ENCODE assay signal across 26 cellular contexts in genomic region chrX:750263-750662, GRCh38.
DNase-seq lines count a peak whose midpoint lies in the region; ATAC-seq and TF ChIP-seq lines count a peak whose summit lies in the region.
"Had no signal": no experiment of that assay in that cellular context is flagged by ENCODE, and none has a peak within 500 bp of the region (broad histone marks: within the 10 kb centered on the region; RNA-seq: fewer than 3 reads in every experiment).

No MANE protein-coding gene starts in this region.

- no peaks in the 10 kb centered on the region for H3K36me3 ChIP-seq in GM23338 (ENCODE audit: insufficient read depth)
- H3K36me3 ChIP-seq: BE2C had no signal

- H3K36me3 Mint-ChIP-seq in activated CD4-positive, alpha-beta T cell treated with anti-CD3 and anti-CD28 coated beads for 36 hours (ENCODE audit: low read depth), result no peaks in the 10 kb centered on the region
- peaks cover 34% of the 10 kb centered on the region for H3K36me3 Mint-ChIP-seq in GM23338 (ENCODE audit: low read depth)
- H3K36me3 Mint-ChIP-seq: CD14-positive monocyte had no signal

- H3F3A ChIP-seq in GM23338 (replicated peaks; ENCODE audit: low read depth), result no peaks in the 10 kb centered on the region

- no peaks in the 10 kb centered on the region for H4K20me1 ChIP-seq in GM23338 (replicated peaks; ENCODE audit: insufficient read depth)

- peak; percentile 36 for ATAC-seq in activated CD4-positive, alpha-beta T cell treated with anti-CD3 and anti-CD28 coated beads for 36 hours
- ATAC-seq in GM23338, result no peak

- no peak overlapping the region for H3K27ac Mint-ChIP-seq in activated CD4-positive, alpha-beta T cell treated with anti-CD3 and anti-CD28 coated beads for 36 hours
- H3K27ac Mint-ChIP-seq in GM23338, result no peak overlapping the region
- H3K27ac Mint-ChIP-seq: CD14-positive monocyte; CD8-positive, alpha-beta memory T cell had no signal

- no peaks in the 10 kb centered on the region for H3K4me1 ChIP-seq in GM23338 (ENCODE audit: insufficient read depth)
- H3K4me1 ChIP-seq: BE2C had no signal

- no peaks in the 10 kb centered on the region for H3K79me2 ChIP-seq in GM23338 (replicated peaks; ENCODE audit: insufficient read depth)

- TF ChIP-seq CTCF in GM23338 (conservative IDR thresholded peaks at IDR 0.05; ENCODE audit: low read depth in 2 of 2), result no peak

- H3K27ac ChIP-seq in GM23338 (ENCODE audit: low read depth), result no peak overlapping the region
- H3K27ac ChIP-seq: KMS-11, RWPE1 had no signal

- POLR2A ChIA-PET in activated CD4-positive, alpha-beta T cell treated with anti-CD3 and anti-CD28 coated beads for 36 hours (lab: Charles Lee), result no interaction called here

- CTCF ChIA-PET in activated CD4-positive, alpha-beta T cell treated with anti-CD3 and anti-CD28 coated beads for 36 hours (lab: Charles Lee), result no interaction called here

- no peaks in the 10 kb centered on the region for H3K9me3 Mint-ChIP-seq in activated CD4-positive, alpha-beta T cell treated with anti-CD3 and anti-CD28 coated beads for 36 hours (ENCODE audit: low read depth)
- H3K9me3 Mint-ChIP-seq in GM23338, result peaks cover 91% of the 10 kb centered on the region

- DNase-seq in activated CD4-positive, alpha-beta T cell treated with anti-CD3 and anti-CD28 coated beads for 36 hours, result peak; percentile 15
- DNase-seq in activated CD4-positive, alpha-beta T cell treated with anti-CD3 and anti-CD28 coated beads for 48 hours, result no peak
- DNase-seq in GM23338 (ENCODE audit: low spot score), result no peak
- peak; percentile 16 for DNase-seq in RPMI8226
- DNase-seq in mesenteric fat pad (ENCODE audit: low spot score), result peak; percentile 9
- DNase-seq in cerebellar cortex (ENCODE audit: low spot score), result no peak
- no peak for DNase-seq in NCI-H1092 treated with DMSO at 0.1 percent for 48 hours (lab: John Stamatoyannopoulos, UW)
- DNase-seq in NOMO-1 treated with DMSO at 0.1 percent for 48 hours (lab: John Stamatoyannopoulos, UW; ENCODE audit: unreplicated experiment), result no peak
- DNase-seq: 8988T; ACHN; BE2C; CD8-positive, alpha-beta memory T cell; DMS 273 treated with DMSO at 0.1 percent for 48 hours; DMS79; EL; GDM1; MM.1S; NCI-H1105 treated with DMSO at 0.1 percent for 48 hours; NCI-H2029; NCI-H446 treated with DMSO at 0.1 percent for 48 hours; NCI-H526; NCI-H82; SHP77 treated with DMSO at 0.1 percent for 48 hours had no signal

- H3K4me3 ChIP-seq in GM23338, result no peak overlapping the region

- no peak overlapping the region for H3K4me2 ChIP-seq in GM23338
- H3K4me2 ChIP-seq: KMS-11 had no signal

- intact Hi-C loops in activated CD4-positive, alpha-beta T cell treated with anti-CD3 and anti-CD28 coated beads for 36 hours (cut with DNase I, micrococcal nuclease), result no loop called here

- 0 out of 2 replicates have a peak overlapping the region, but pooled peaks have one; percentile 74 for H2AFZ ChIP-seq in GM23338

- H3K27me3 Mint-ChIP-seq in activated CD4-positive, alpha-beta T cell treated with anti-CD3 and anti-CD28 coated beads for 36 hours, result peaks cover 3% of the 10 kb centered on the region
- peaks cover 2% of the 10 kb centered on the region for H3K27me3 Mint-ChIP-seq in GM23338 (ENCODE audit: insufficient read depth, low read depth, poor library complexity)

- no peaks in the 10 kb centered on the region for H3K27me3 ChIP-seq in GM23338 (ENCODE audit: insufficient read depth)
- H3K27me3 ChIP-seq: BE2C had no signal

- no peak overlapping the region for H3K4me3 Mint-ChIP-seq in activated CD4-positive, alpha-beta T cell treated with anti-CD3 and anti-CD28 coated beads for 36 hours
- H3K4me3 Mint-ChIP-seq in GM23338, result no peak overlapping the region
- H3K4me3 Mint-ChIP-seq: CD14-positive monocyte; CD8-positive, alpha-beta memory T cell had no signal

- H3K9me2 ChIP-seq in GM23338 (ENCODE audit: insufficient read depth), result no peaks in the 10 kb centered on the region

- H3K4me1 Mint-ChIP-seq in activated CD4-positive, alpha-beta T cell treated with anti-CD3 and anti-CD28 coated beads for 36 hours, result no peaks in the 10 kb centered on the region
- H3K4me1 Mint-ChIP-seq in GM23338, result no peaks in the 10 kb centered on the region
- H3K4me1 Mint-ChIP-seq: CD14-positive monocyte; CD8-positive, alpha-beta memory T cell had no signal

TF ChIP-seq in GM23338, 12 proteins besides CTCF, POLR2A, EP300 and RAD21 (continues in another document):
- no peak for TF ChIP-seq NANOG (IDR thresholded peaks at IDR 0.05; ENCODE audit: borderline replicate concordance)
- no peak for TF ChIP-seq EZH2 (IDR thresholded peaks at IDR 0.05; ENCODE audit: low read depth, unreplicated experiment)
- no peak for TF ChIP-seq ZNF114 (CRISPR knock-in tag; IDR thresholded peaks at IDR 0.05)
- TF ChIP-seq JUNB (IDR thresholded peaks at IDR 0.05; ENCODE audit: unreplicated experiment), result no peak
- TF ChIP-seq REST (IDR thresholded peaks at IDR 0.05; ENCODE audit: unreplicated experiment), result no peak
- TF ChIP-seq STAT1 (IDR thresholded peaks at IDR 0.05; ENCODE audit: unreplicated experiment), result no peak
- no peak for TF ChIP-seq ZNF331 (CRISPR knock-in tag; IDR thresholded peaks at IDR 0.05; ENCODE audit: low read depth)
- TF ChIP-seq ETS1 (IDR thresholded peaks at IDR 0.05), result no peak
- TF ChIP-seq CREB1 (CRISPR knock-in tag; IDR thresholded peaks at IDR 0.05; ENCODE audit: low read depth), result no peak
- no peak for TF ChIP-seq POLR2AphosphoS5 (IDR thresholded peaks at IDR 0.05; ENCODE audit: low read depth)
- TF ChIP-seq EZH2phosphoT487 (IDR thresholded peaks at IDR 0.05; ENCODE audit: unreplicated experiment), result no peak

Comparison
In these comparisons a context has a peak if more than half of its experiments do, and no peak if none do; other contexts are left out.
1. DNase-seq: peak in activated CD4-positive, alpha-beta T cell treated with anti-CD3 and anti-CD28 coated beads for 36 hours (single experiment), RPMI8226 (single experiment) and mesenteric fat pad (single experiment); none in activated CD4-positive, alpha-beta T cell treated with anti-CD3 and anti-CD28 coated beads for 48 hours (single experiment), GM23338 (single experiment), cerebellar cortex (single experiment), NCI-H1092 treated with DMSO at 0.1 percent for 48 hours (single experiment) and NOMO-1 treated with DMSO at 0.1 percent for 48 hours (single experiment).